ENCODE assay signal across 8 cellular contexts in the genomic region with DNA sequence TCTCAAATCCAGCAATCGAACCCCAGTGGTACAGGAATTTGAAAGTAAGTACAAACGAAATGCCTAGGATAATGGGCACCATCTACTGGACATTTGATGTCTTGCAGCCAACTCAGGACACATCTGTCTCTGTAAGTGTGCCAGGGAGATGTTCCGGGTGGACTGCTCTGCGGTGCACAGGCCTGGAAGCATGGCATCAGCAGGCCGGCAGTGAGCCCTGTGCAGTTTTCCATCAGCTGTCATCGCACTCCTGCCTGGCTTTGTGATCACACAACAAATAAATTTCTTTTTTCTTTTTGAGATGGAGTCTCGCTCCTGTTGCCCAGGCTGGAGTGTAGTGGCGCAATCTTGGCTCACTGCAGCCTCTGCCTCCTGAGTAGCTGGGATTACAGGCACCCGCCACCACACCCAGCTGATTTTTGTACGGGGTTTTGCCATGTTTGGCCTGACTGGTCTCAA.
DNase-seq lines count a peak whose midpoint lies in the region; ATAC-seq and TF ChIP-seq lines count a peak whose summit lies in the region.

No MANE protein-coding gene starts in this region.

- BruUV-seq in Calu3 (replicated peaks; lab: Mats Ljungman, UMichigan): no TSS peak

- H3K4me1 Mint-ChIP-seq in Calu3 (ENCODE audit: low read depth, unreplicated experiment): no peaks in the 10 kb centered on the region
- no peaks in the 10 kb centered on the region for H3K4me1 Mint-ChIP-seq in central memory CD8-positive, alpha-beta T cell

- no peaks in the 10 kb centered on the region for H3K36me3 ChIP-seq in kidney epithelial cell (ENCODE audit: control insufficient read depth, insufficient read depth, low read length)

- peaks cover 19% of the 10 kb centered on the region for H3K9me3 Mint-ChIP-seq in Calu3 (ENCODE audit: low read depth, unreplicated experiment)
- H3K9me3 Mint-ChIP-seq in central memory CD8-positive, alpha-beta T cell: no peaks in the 10 kb centered on the region

- H3K27ac Mint-ChIP-seq in Calu3 (ENCODE audit: unreplicated experiment): no peak overlapping the region
- no peak overlapping the region for H3K27ac Mint-ChIP-seq in central memory CD8-positive, alpha-beta T cell (ENCODE audit: low read depth)

- ATAC-seq in GM21367 (IDR thresholded peaks at IDR 0.05; ENCODE audit: unreplicated experiment): peak; percentile 81
- ATAC-seq in central memory CD8-positive, alpha-beta T cell (replicated peaks; ENCODE audit: extremely low read depth, poor library complexity, severe bottlenecking): no peak
- no peak for ATAC-seq in GM19324 (IDR thresholded peaks at IDR 0.05; ENCODE audit: low FRiP score, unreplicated experiment)

- TF ChIP-seq CTCF in Calu3 (IDR thresholded peaks at IDR 0.05; ENCODE audit: unreplicated experiment) (peak; percentile 52), kidney epithelial cell (IDR thresholded peaks at IDR 0.05; ENCODE audit: insufficient read depth, low read length, poor library complexity, severe bottlenecking) (peak; percentile 79)

- CTCF ChIA-PET in Calu3 (lab: Charles Lee): no interaction called here

- H3K27me3 ChIP-seq in kidney epithelial cell (ENCODE audit: control insufficient read depth, insufficient read depth, low read length): no peaks in the 10 kb centered on the region

- intact Hi-C loops in Calu3 (cut with micrococcal nuclease; ENCODE audit: unreplicated experiment): loop anchor here (1.0 kb wide), 2 partner anchors 90 to 213 kb away; no protein-coding TSS in a partner anchor

- no peak overlapping the region for H3K4me3 ChIP-seq in kidney epithelial cell (ENCODE audit: low read depth, low read length)

- H3K27me3 Mint-ChIP-seq in Calu3 (ENCODE audit: unreplicated experiment): no peaks in the 10 kb centered on the region
- no peaks in the 10 kb centered on the region for H3K27me3 Mint-ChIP-seq in central memory CD8-positive, alpha-beta T cell

- H3K4me3 Mint-ChIP-seq in Calu3 (ENCODE audit: low read depth, unreplicated experiment): no peak overlapping the region
- H3K4me3 Mint-ChIP-seq in central memory CD8-positive, alpha-beta T cell: no peak overlapping the region

- no peaks in the 10 kb centered on the region for H3K36me3 Mint-ChIP-seq in Calu3 (ENCODE audit: insufficient read depth, unreplicated experiment)
- H3K36me3 Mint-ChIP-seq in central memory CD8-positive, alpha-beta T cell (ENCODE audit: insufficient read depth): no peaks in the 10 kb centered on the region

- DNase-seq in Calu3 (peak; percentile 41), NCI-H1092 (lab: John Stamatoyannopoulos, UW) (peak; percentile 45), T1000 (lab: John Stamatoyannopoulos, UW) (peak; percentile 19), kidney epithelial cell (ENCODE audit: low read depth) (peak; percentile 53)
- peak; percentile 19 to 26 for DNase-seq in central memory CD8-positive, alpha-beta T cell (ENCODE audit: low spot score in 2 of 2)
- peak; percentile 42 for DNase-seq in stimulated activated CD4-positive, alpha-beta T cell treated with anti-CD3 and anti-CD28 coated beads, Interleukin-1b, Interleukin-23, amount 100 ng/mL, for 48 hours
